In the genomic region with DNA sequence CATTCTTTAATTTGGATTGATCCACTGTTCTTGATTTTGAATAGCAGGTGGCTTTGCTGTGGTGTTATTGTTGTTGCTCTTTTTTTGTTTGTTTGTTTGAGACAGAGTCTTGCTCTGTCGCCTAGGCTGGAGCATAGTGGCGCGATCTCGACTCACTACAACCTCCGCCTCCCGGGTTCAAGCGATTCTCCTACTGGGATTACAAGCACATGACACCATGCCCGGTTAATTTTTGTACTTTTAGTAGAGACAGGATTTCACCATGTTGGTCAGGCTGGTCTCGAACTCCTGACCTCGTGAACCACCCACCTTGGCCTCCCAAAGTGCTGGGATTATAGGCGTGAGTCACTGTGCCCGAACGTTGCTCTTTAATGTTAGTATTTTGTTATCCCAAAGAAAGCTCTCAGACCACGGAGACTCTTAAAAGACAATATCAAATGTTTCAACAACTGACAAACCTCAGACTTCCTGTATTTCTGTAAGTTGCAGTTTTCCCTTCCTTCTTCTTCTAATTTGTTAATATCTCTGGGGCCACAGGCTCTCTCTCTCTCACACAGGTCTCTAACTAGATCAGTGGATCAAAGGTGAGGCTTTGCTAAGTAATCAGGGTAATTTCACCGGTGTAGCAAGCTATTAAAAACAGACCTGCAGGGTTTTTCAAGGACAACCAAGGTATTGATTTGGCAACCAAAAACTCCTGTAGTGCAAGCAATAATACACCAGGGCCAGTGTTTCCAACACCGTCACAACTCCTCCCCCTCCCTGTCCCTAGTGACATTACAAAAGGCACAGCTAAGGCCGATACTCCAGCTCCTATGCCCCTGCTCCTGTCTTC, we compare ENCODE assay signal across 8 cellular contexts. TPM values are rescaled to one million over a fixed set of nuclear protein-coding genes. Genes with fewer than 3 reads are reported as not detected.
A peak's percentile ranks its signal among the peaks of the same experiment; 100 is the strongest.
DNase-seq lines count a peak whose midpoint lies in the region; ATAC-seq, FAIRE-seq and TF ChIP-seq lines count a peak whose summit lies in the region.

No MANE protein-coding gene starts in this region.

- H3K36me3 ChIP-seq in Peyer's patch (no peaks in the 10 kb centered on the region), right atrium auricular region (no peaks in the 10 kb centered on the region), small intestine (ENCODE audit: control insufficient read depth in 2 of 2, insufficient read depth in 2 of 2, low read length in 2 of 2) (no peaks in the 10 kb centered on the region)

- FAIRE-seq in small intestine (lab: Jason Lieb, UNC) = no peak

- no peaks in the 10 kb centered on the region for H3K9me3 Mint-ChIP-seq in activated naive CD4-positive, alpha-beta T cell treated with anti-CD3 and anti-CD28 coated beads, Interleukin-2, amount 50 U/mL, for 24 hours

- ATAC-seq in HG03103 (IDR thresholded peaks at IDR 0.05; ENCODE audit: low read depth, unreplicated experiment) = peak; percentile 51

- peak overlapping the region; percentile 87 for H3K4me3 Mint-ChIP-seq in activated naive CD4-positive, alpha-beta T cell treated with anti-CD3 and anti-CD28 coated beads, Interleukin-2, amount 50 U/mL, for 24 hours

- peaks cover 57% of the 10 kb centered on the region for H3K4me1 Mint-ChIP-seq in activated naive CD4-positive, alpha-beta T cell treated with anti-CD3 and anti-CD28 coated beads, Interleukin-2, amount 50 U/mL, for 24 hours

- H3K27ac ChIP-seq in Peyer's patch = peak overlapping the region; percentile 73 to 86 (median 82)
- H3K27ac ChIP-seq in right atrium auricular region = peak overlapping the region; percentile 23 to 58
- H3K27ac ChIP-seq in small intestine (ENCODE audit: low read depth in 1 of 2, low read length in 1 of 2) = peak overlapping the region; percentile 68 to 86

- peaks cover 0 to 21% (median 9%) of the 10 kb centered on the region in 4 donors for H3K4me1 ChIP-seq in Peyer's patch
- H3K4me1 ChIP-seq in right atrium auricular region = peaks cover 0 to 9% of the 10 kb centered on the region in 2 donors
- peaks cover 0 to 3% of the 10 kb centered on the region in 2 donors for H3K4me1 ChIP-seq in small intestine (ENCODE audit: control insufficient read depth in 2 of 2, insufficient read depth in 1 of 2, low read depth in 1 of 2, low read length in 1 of 2)

- 33 to 44% (median 37%) methylated on average over 17 of the region's 17 CpGs for WGBS in small intestine, 3 donors

- H3K27me3 ChIP-seq in Peyer's patch (no peaks in the 10 kb centered on the region), right atrium auricular region (no peaks in the 10 kb centered on the region), small intestine (ENCODE audit: control insufficient read depth in 2 of 2, insufficient read depth in 2 of 2, low read length in 2 of 2) (no peaks in the 10 kb centered on the region)

- no peaks in the 10 kb centered on the region for H3K27me3 Mint-ChIP-seq in activated naive CD4-positive, alpha-beta T cell treated with anti-CD3 and anti-CD28 coated beads, Interleukin-2, amount 50 U/mL, for 24 hours

- peak; percentile 14 for DNase-seq in activated gamma-delta T cell treated with Interleukin-2 at 50 U/mL for 16 hours
- no peak for DNase-seq in activated gamma-delta T cell (lab: John Stamatoyannopoulos, UW)
- peak in 2 of 3 donors; percentile 56 to 74 for DNase-seq in Peyer's patch
- DNase-seq in right atrium auricular region (ENCODE audit: low spot score) = no peak
- peak; percentile 92 for DNase-seq in small intestine
- DNase-seq in GM19240 (ENCODE audit: insufficient read length, low spot score) = no peak

- H3K36me3 Mint-ChIP-seq in activated naive CD4-positive, alpha-beta T cell treated with anti-CD3 and anti-CD28 coated beads, Interleukin-2, amount 50 U/mL, for 24 hours = peaks cover 2% of the 10 kb centered on the region

- H3K27ac Mint-ChIP-seq in activated naive CD4-positive, alpha-beta T cell treated with anti-CD3 and anti-CD28 coated beads, Interleukin-2, amount 50 U/mL, for 24 hours = peak overlapping the region; percentile 97

- no peak for TF ChIP-seq POLR2A in Peyer's patch (IDR thresholded peaks at IDR 0.05)

- H3K4me3 ChIP-seq in Peyer's patch = peak overlapping the region in 1 of 4 donors; percentile 28
- no peak overlapping the region for H3K4me3 ChIP-seq in right atrium auricular region
- no peak overlapping the region for H3K4me3 ChIP-seq in small intestine (ENCODE audit: low read depth in 1 of 2, low read length in 2 of 2)

- H3K9me3 ChIP-seq in Peyer's patch (no peaks in the 10 kb centered on the region), right atrium auricular region (no peaks in the 10 kb centered on the region), small intestine (ENCODE audit: control insufficient read depth, low read depth) (no peaks in the 10 kb centered on the region)

- TF ChIP-seq CTCF in Peyer's patch (IDR thresholded peaks at IDR 0.05) = peak in 3 of 6 experiments; percentile 20 to 28 (median 27)
- no peak for TF ChIP-seq CTCF in right atrium auricular region (IDR thresholded peaks at IDR 0.05)

RNA-seq across cellular contexts. Expression of gene ZNF217, which starts 48.8 kb away (rescaled TPM):
- total RNA-seq in Peyer's patch (10 to 100 TPM; 23.3 to 59.4 (median 43.4) TPM), right atrium auricular region (10 to 100 TPM in 1 of 2 donors, 1 to 10 TPM in 1; 7.6 to 13.8 TPM)
- polyA plus RNA-seq in small intestine = 10 to 100 TPM in 1 of 3 donors, 1 to 10 TPM in 2; 4.1 to 12.0 (median 5.4) TPM

Comparison
In these comparisons a context has a peak if more than half of its experiments do, and no peak if none do; other contexts are left out.
1. DNase-seq: peak in activated gamma-delta T cell treated with Interleukin-2 at 50 U/mL for 16 hours (single experiment), Peyer's patch (2 of 3) and small intestine (single experiment); none in activated gamma-delta T cell (single experiment), right atrium auricular region (single experiment) and GM19240 (single experiment).
2. Peak in every context shown above with its lines, with median percentiles within 50 percentile points of each other: H3K27ac ChIP-seq.